ENCODE assay signal across 28 cellular contexts in the genomic region with DNA sequence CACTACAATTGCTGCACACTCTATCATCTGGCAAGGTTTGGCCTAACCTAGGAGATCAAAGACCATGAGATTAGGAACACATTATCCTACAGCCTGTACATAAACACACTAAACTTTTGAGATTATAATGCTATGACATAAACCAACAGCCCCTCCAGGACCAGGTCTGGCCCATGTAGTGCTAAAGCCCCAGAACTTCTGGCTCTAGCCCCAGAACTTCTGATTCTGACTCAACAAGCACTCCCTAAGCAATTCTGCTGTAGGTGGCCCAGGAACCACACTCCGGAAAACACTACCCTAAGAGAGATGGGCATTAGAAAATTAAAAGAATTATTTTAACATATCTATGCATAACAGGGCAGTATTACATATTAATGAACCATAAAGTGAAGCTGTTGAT.
DNase-seq lines count a peak whose midpoint lies in the region; ATAC-seq, FAIRE-seq and TF ChIP-seq lines count a peak whose summit lies in the region.
"Had no signal": no experiment of that assay in that cellular context is flagged by ENCODE, and none has a peak within 500 bp of the region (broad histone marks: within the 10 kb centered on the region; RNA-seq: fewer than 3 reads in every experiment).

No MANE protein-coding gene starts in this region.

- ATAC-seq in SK-N-SH treated with all-trans-retinoic acid at 6 μM for 48 hours = no peak
- ATAC-seq: GM12878 had no signal

- no peaks in the 10 kb centered on the region for H4K20me1 ChIP-seq in astrocyte (ENCODE audit: insufficient read depth, low read length)
- H4K20me1 ChIP-seq in smooth muscle cell (ENCODE audit: low read depth) = no peaks in the 10 kb centered on the region
- H4K20me1 ChIP-seq: BLaER1 had no signal

- H3F3A ChIP-seq in smooth muscle cell (ENCODE audit: low read depth) = no peaks in the 10 kb centered on the region

- H3K4me1 ChIP-seq in astrocyte (ENCODE audit: insufficient read depth, low read length) (no peaks in the 10 kb centered on the region), smooth muscle cell (ENCODE audit: low read depth) (no peaks in the 10 kb centered on the region)
- H3K4me1 ChIP-seq: BE2C, BLaER1 had no signal

- TF ChIP-seq CTCF in astrocyte (IDR thresholded peaks at IDR 0.05; ENCODE audit: insufficient read depth, low read depth, low read length) = no peak
- TF ChIP-seq CTCF in smooth muscle cell (IDR thresholded peaks at IDR 0.05; ENCODE audit: borderline replicate concordance, insufficient read depth, poor library complexity, severe bottlenecking) = no peak

- no peak for FAIRE-seq in astrocyte (lab: Jason Lieb, UNC)
- FAIRE-seq: A204.1, GM12878, GM12892, GM18507 had no signal

- no peaks in the 10 kb centered on the region for H3K36me3 ChIP-seq in astrocyte (ENCODE audit: insufficient read depth, low read length)
- H3K36me3 ChIP-seq in smooth muscle cell (ENCODE audit: low read depth) = no peaks in the 10 kb centered on the region
- H3K36me3 ChIP-seq: BE2C, BLaER1 had no signal

- peaks cover 19% of the 10 kb centered on the region for H3K4me1 Mint-ChIP-seq in astrocyte (ENCODE audit: low read depth, unreplicated experiment)
- H3K4me1 Mint-ChIP-seq: CD14-positive monocyte; CD4-positive, alpha-beta memory T cell; CD4-positive, CD25-positive, alpha-beta regulatory T cell; CD8-positive, alpha-beta memory T cell had no signal

- H3K4me3 ChIP-seq in astrocyte (ENCODE audit: insufficient read depth, low read depth, low read length) = no peak overlapping the region
- no peak overlapping the region for H3K4me3 ChIP-seq in smooth muscle cell
- H3K4me3 ChIP-seq: BLaER1, GM12878 had no signal

- peak overlapping the region; percentile 82 for H3K27ac Mint-ChIP-seq in astrocyte (ENCODE audit: unreplicated experiment)
- H3K27ac Mint-ChIP-seq: CD14-positive monocyte; CD4-positive, alpha-beta memory T cell; CD4-positive, CD25-positive, alpha-beta regulatory T cell; CD8-positive, alpha-beta memory T cell had no signal

- H3K27me3 ChIP-seq in astrocyte (ENCODE audit: insufficient read depth, low read length) (no peaks in the 10 kb centered on the region), smooth muscle cell (ENCODE audit: low read depth) (no peaks in the 10 kb centered on the region)
- H3K27me3 ChIP-seq: BE2C, BLaER1 had no signal

- H3K36me3 Mint-ChIP-seq in astrocyte (ENCODE audit: low read depth, unreplicated experiment) = no peaks in the 10 kb centered on the region
- H3K36me3 Mint-ChIP-seq: CD14-positive monocyte; CD4-positive, alpha-beta memory T cell; CD4-positive, CD25-positive, alpha-beta regulatory T cell; CD8-positive, alpha-beta memory T cell had no signal

- no peak overlapping the region for H3K9ac ChIP-seq in astrocyte (ENCODE audit: low read length)
- H3K9ac ChIP-seq in smooth muscle cell (ENCODE audit: low read depth) = no peak overlapping the region
- H3K9ac ChIP-seq: BLaER1 had no signal

- H3K27me3 Mint-ChIP-seq in astrocyte (ENCODE audit: low read depth, unreplicated experiment) = no peaks in the 10 kb centered on the region
- H3K27me3 Mint-ChIP-seq: CD4-positive, alpha-beta memory T cell; CD4-positive, CD25-positive, alpha-beta regulatory T cell; CD8-positive, alpha-beta memory T cell had no signal

- WGBS in smooth muscle cell (ENCODE audit: low lambda C conversion rate) = 84% methylated on average over 1 of the region's 1 CpG

- no peaks in the 10 kb centered on the region for H3K79me2 ChIP-seq in astrocyte (ENCODE audit: insufficient read depth, low read length)
- H3K79me2 ChIP-seq in smooth muscle cell (ENCODE audit: low read depth) = no peaks in the 10 kb centered on the region

- DNase-seq in ELR (ENCODE audit: low read depth) (peak; percentile 8), M059J (ENCODE audit: low read depth) (peak; percentile 19), astrocyte (ENCODE audit: low read depth) (peak; percentile 50), smooth muscle cell (lab: John Stamatoyannopoulos, UW; ENCODE audit: unreplicated experiment) (no peak), T1000 (lab: John Stamatoyannopoulos, UW) (no peak), KG1 (lab: John Stamatoyannopoulos, UW) (no peak)
- DNase-seq in activated effector memory CD4-positive, alpha-beta T cell treated with anti-CD3 and anti-CD28 coated beads, Interleukin-2, amount 50 U/mL, for 16 hours = no peak
- DNase-seq: 8988T; ACHN; BE2C; C1 segment of cervical spinal cord; CD4-positive, alpha-beta memory T cell; CD4-positive, CD25-positive, alpha-beta regulatory T cell; CD8-positive, alpha-beta memory T cell; COR-L47; DMS 273 treated with DMSO at 0.1 percent for 48 hours; DMS153; DMS53; DMS79; DND-41; GDM1 had no signal

- H3K9me3 Mint-ChIP-seq in astrocyte (ENCODE audit: unreplicated experiment) = peaks cover 3% of the 10 kb centered on the region

- no peak overlapping the region for H2AFZ ChIP-seq in astrocyte (ENCODE audit: low read depth, low read length)
- H2AFZ ChIP-seq in smooth muscle cell (ENCODE audit: low read depth) = no peak overlapping the region

- no peak overlapping the region for H3K4me2 ChIP-seq in astrocyte (ENCODE audit: low read length)
- peak overlapping the region; percentile 56 for H3K4me2 ChIP-seq in smooth muscle cell
- H3K4me2 ChIP-seq: BLaER1 had no signal

- H3K27ac ChIP-seq in astrocyte (ENCODE audit: low read depth, low read length) (no peak overlapping the region), smooth muscle cell (ENCODE audit: low read depth) (peak overlapping the region; percentile 68)
- H3K27ac ChIP-seq: BLaER1 had no signal

- H3K9me3 ChIP-seq in astrocyte (ENCODE audit: insufficient read depth, low read depth, low read length) (no peaks in the 10 kb centered on the region), smooth muscle cell (replicated peaks; ENCODE audit: low read depth) (no peaks in the 10 kb centered on the region)
- H3K9me3 ChIP-seq: BE2C, BLaER1 had no signal

- no peak overlapping the region for H3K4me3 Mint-ChIP-seq in astrocyte (ENCODE audit: unreplicated experiment)
- H3K4me3 Mint-ChIP-seq: CD14-positive monocyte; CD4-positive, alpha-beta memory T cell; CD4-positive, CD25-positive, alpha-beta regulatory T cell; CD8-positive, alpha-beta memory T cell had no signal

TF ChIP-seq in SK-N-SH treated with all-trans-retinoic acid at 6 μM for 48 hours, 23 proteins besides CTCF, POLR2A, EP300 and RAD21 (continues in another document):
- TF ChIP-seq TCF4 (CRISPR knock-in tag; IDR thresholded peaks at IDR 0.05; ENCODE audit: borderline replicate concordance) = no peak
- TF ChIP-seq RARB (CRISPR knock-in tag; IDR thresholded peaks at IDR 0.05) = no peak
- TF ChIP-seq ARNTL (CRISPR knock-in tag; IDR thresholded peaks at IDR 0.05; ENCODE audit: borderline replicate concordance, low read depth) = no peak
- TF ChIP-seq ZNF70 (CRISPR knock-in tag; IDR thresholded peaks at IDR 0.05) = no peak
- no peak for TF ChIP-seq ZNF8 (CRISPR knock-in tag; IDR thresholded peaks at IDR 0.05)
- no peak for TF ChIP-seq TOX (CRISPR knock-in tag; IDR thresholded peaks at IDR 0.05; ENCODE audit: borderline replicate concordance)
- no peak for TF ChIP-seq ZC3H10 (CRISPR knock-in tag; IDR thresholded peaks at IDR 0.05)
- TF ChIP-seq GLIS3 (CRISPR knock-in tag; IDR thresholded peaks at IDR 0.05) = no peak
- TF ChIP-seq, protein P1, sequence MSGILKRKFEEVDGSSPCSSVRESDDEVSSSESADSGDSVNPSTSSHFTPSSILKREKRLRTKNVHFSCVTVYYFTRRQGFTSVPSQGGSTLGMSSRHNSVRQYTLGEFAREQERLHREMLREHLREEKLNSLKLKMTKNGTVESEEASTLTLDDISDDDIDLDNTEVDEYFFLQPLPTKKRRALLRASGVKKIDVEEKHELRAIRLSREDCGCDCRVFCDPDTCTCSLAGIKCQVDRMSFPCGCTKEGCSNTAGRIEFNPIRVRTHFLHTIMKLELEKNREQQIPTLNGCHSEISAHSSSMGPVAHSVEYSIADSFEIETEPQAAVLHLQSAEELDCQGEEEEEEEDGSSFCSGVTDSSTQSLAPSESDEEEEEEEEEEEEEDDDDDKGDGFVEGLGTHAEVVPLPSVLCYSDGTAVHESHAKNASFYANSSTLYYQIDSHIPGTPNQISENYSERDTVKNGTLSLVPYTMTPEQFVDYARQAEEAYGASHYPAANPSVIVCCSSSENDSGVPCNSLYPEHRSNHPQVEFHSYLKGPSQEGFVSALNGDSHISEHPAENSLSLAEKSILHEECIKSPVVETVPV (CRISPR knock-in tag; IDR thresholded peaks at IDR 0.05) = no peak
- TF ChIP-seq, protein P2, sequence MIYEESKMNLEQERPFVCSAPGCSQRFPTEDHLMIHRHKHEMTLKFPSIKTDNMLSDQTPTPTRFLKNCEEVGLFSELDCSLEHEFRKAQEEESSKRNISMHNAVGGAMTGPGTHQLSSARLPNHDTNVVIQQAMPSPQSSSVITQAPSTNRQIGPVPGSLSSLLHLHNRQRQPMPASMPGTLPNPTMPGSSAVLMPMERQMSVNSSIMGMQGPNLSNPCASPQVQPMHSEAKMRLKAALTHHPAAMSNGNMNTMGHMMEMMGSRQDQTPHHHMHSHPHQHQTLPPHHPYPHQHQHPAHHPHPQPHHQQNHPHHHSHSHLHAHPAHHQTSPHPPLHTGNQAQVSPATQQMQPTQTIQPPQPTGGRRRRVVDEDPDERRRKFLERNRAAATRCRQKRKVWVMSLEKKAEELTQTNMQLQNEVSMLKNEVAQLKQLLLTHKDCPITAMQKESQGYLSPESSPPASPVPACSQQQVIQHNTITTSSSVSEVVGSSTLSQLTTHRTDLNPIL (CRISPR knock-in tag; IDR thresholded peaks at IDR 0.05; ENCODE audit: low read depth) = no peak
- TF ChIP-seq OSR1 (CRISPR knock-in tag; IDR thresholded peaks at IDR 0.05) = no peak
- TF ChIP-seq ISL1 (CRISPR knock-in tag; IDR thresholded peaks at IDR 0.05) = no peak

Comparison
In these comparisons a context has a peak if more than half of its experiments do, and no peak if none do; other contexts are left out.
1. DNase-seq: peak in ELR (single experiment), M059J (single experiment) and astrocyte (single experiment); none in smooth muscle cell (single experiment), activated effector memory CD4-positive, alpha-beta T cell treated with anti-CD3 and anti-CD28 coated beads, Interleukin-2, amount 50 U/mL, for 16 hours (single experiment), T1000 (single experiment) and KG1 (single experiment).